Comparison of ENCODE assay signal across 20 cellular contexts in genomic region chr12:32031109-32031508, GRCh38.
DNase-seq lines count a peak whose midpoint lies in the region; ATAC-seq, FAIRE-seq and TF ChIP-seq lines count a peak whose summit lies in the region.
"Had no signal": no experiment of that assay in that cellular context is flagged by ENCODE, and none has a peak within 500 bp of the region (broad histone marks: within the 10 kb centered on the region; RNA-seq: fewer than 3 reads in every experiment).

No MANE protein-coding gene starts in this region.

- H3K9me3 ChIP-seq in endothelial cell of umbilical vein (replicated peaks; ENCODE audit: control insufficient read depth, insufficient read depth, low read length): no peaks in the 10 kb centered on the region
- peaks cover 1% of the 10 kb centered on the region for H3K9me3 ChIP-seq in trophoblast cell (ENCODE audit: insufficient read depth, low read depth, low read length)
- H3K9me3 ChIP-seq: BLaER1, esophagus squamous epithelium had no signal

- no peak overlapping the region for H3K14ac ChIP-seq in trophoblast cell (ENCODE audit: low read length)

- no peaks in the 10 kb centered on the region for H3K36me3 Mint-ChIP-seq in activated T-helper 1 cell treated with anti-CD3 and anti-CD28 coated beads, Interleukin-12 subunit alpha, Interleukin-12 subunit beta, Interleukin-2, Interleukin-4 antibody, amounts not matched to agents 30 ng/mL and 10 ng/mL and 1 ng/mL, durations not matched to agents 14 hours and 24 hours and 36 hours (ENCODE audit: low read depth)
- H3K36me3 Mint-ChIP-seq: natural killer cell treated with Interleukin-12 subunit alpha and Interleukin-12 subunit beta and Interleukin-15 and Interleukin-18, amount 100 ng/mL, for 72 hours had no signal

- no peak overlapping the region for H3K4me3 Mint-ChIP-seq in activated T-helper 1 cell treated with anti-CD3 and anti-CD28 coated beads, Interleukin-12 subunit alpha, Interleukin-12 subunit beta, Interleukin-2, Interleukin-4 antibody, amounts not matched to agents 30 ng/mL and 10 ng/mL and 1 ng/mL, durations not matched to agents 14 hours and 24 hours and 36 hours
- H3K4me3 Mint-ChIP-seq: activated CD4-positive, alpha-beta memory T cell treated with anti-CD3 and anti-CD28 coated beads, Interleukin-2, amount 10 ng/mL, durations not matched to agents 7 days and 5 days; natural killer cell treated with Interleukin-12 subunit alpha and Interleukin-12 subunit beta and Interleukin-15 and Interleukin-18, amount 100 ng/mL, for 72 hours had no signal

- no peaks in the 10 kb centered on the region for H4K20me1 ChIP-seq in endothelial cell of umbilical vein (replicated peaks; ENCODE audit: control insufficient read depth, extremely low read depth, insufficient read depth, low read length)
- H4K20me1 ChIP-seq: BLaER1 had no signal

- H3K4me1 ChIP-seq in endothelial cell of umbilical vein (ENCODE audit: control insufficient read depth, extremely low read depth, insufficient read depth, low read length) (peaks cover 33% of the 10 kb centered on the region), trophoblast cell (ENCODE audit: control insufficient read depth in 1 of 2, insufficient read depth in 2 of 2, low read length in 2 of 2) (peaks cover 6 to 8% of the 10 kb centered on the region in 2 experiments)
- H3K4me1 ChIP-seq: BLaER1, esophagus squamous epithelium had no signal

- H3K18ac ChIP-seq in trophoblast cell (ENCODE audit: low read length): no peak overlapping the region

- peak overlapping the region; percentile 24 for H3K4me2 ChIP-seq in endothelial cell of umbilical vein (ENCODE audit: insufficient read depth, low read length)
- no peak overlapping the region for H3K4me2 ChIP-seq in trophoblast cell (ENCODE audit: low read length)
- H3K4me2 ChIP-seq: BLaER1 had no signal

- H2AK5ac ChIP-seq in trophoblast cell (ENCODE audit: low read length): peak overlapping the region; percentile 84

- dilution Hi-C loops in endothelial cell of umbilical vein (cut with MboI; ENCODE audit: extremely low pct_ligation_motif_present, low sequenced_read_pairs): no loop called here

- peaks cover 10% of the 10 kb centered on the region for H3K4me1 Mint-ChIP-seq in activated T-helper 1 cell treated with anti-CD3 and anti-CD28 coated beads, Interleukin-12 subunit alpha, Interleukin-12 subunit beta, Interleukin-2, Interleukin-4 antibody, amounts not matched to agents 30 ng/mL and 10 ng/mL and 1 ng/mL, durations not matched to agents 14 hours and 24 hours and 36 hours (ENCODE audit: low read depth)

- H3K27ac ChIP-seq in endothelial cell of umbilical vein (ENCODE audit: insufficient read depth, low read depth, low read length) (no peak overlapping the region), trophoblast cell (ENCODE audit: low read depth, low read length) (no peak overlapping the region)
- H3K27ac ChIP-seq: BLaER1, esophagus squamous epithelium had no signal

- H3K23ac ChIP-seq in trophoblast cell (ENCODE audit: low read length): no peak overlapping the region

- TF ChIP-seq POLR2A in GM12891 (IDR thresholded peaks at IDR 0.05; ENCODE audit: low read depth, low read length) (no peak), endothelial cell of umbilical vein (IDR thresholded peaks at IDR 0.05; ENCODE audit: low read depth, low read length) (peak; percentile 60)

- no peak overlapping the region for H3K4ac ChIP-seq in trophoblast cell (ENCODE audit: low read depth, low read length)

- H3K27me3 Mint-ChIP-seq in activated T-helper 1 cell treated with anti-CD3 and anti-CD28 coated beads, Interleukin-12 subunit alpha, Interleukin-12 subunit beta, Interleukin-2, Interleukin-4 antibody, amounts not matched to agents 30 ng/mL and 10 ng/mL and 1 ng/mL, durations not matched to agents 14 hours and 24 hours and 36 hours (ENCODE audit: insufficient read depth): no peaks in the 10 kb centered on the region
- H3K27me3 Mint-ChIP-seq: activated CD4-positive, alpha-beta memory T cell treated with anti-CD3 and anti-CD28 coated beads, Interleukin-2, amount 10 ng/mL, durations not matched to agents 7 days and 5 days; natural killer cell treated with Interleukin-12 subunit alpha and Interleukin-12 subunit beta and Interleukin-15 and Interleukin-18, amount 100 ng/mL, for 72 hours had no signal

- H3K9me1 ChIP-seq in endothelial cell of umbilical vein (replicated peaks; ENCODE audit: control insufficient read depth, extremely low read depth, insufficient read depth, low read length): no peaks in the 10 kb centered on the region

- H4K91ac ChIP-seq in trophoblast cell (ENCODE audit: low read depth, low read length): no peak overlapping the region

- no peaks in the 10 kb centered on the region for H3K27me3 ChIP-seq in endothelial cell of umbilical vein (ENCODE audit: control insufficient read depth in 2 of 2, insufficient read depth in 2 of 2, low read length in 2 of 2)
- H3K27me3 ChIP-seq in trophoblast cell (ENCODE audit: insufficient read depth, low read length): no peaks in the 10 kb centered on the region
- H3K27me3 ChIP-seq: BLaER1, esophagus squamous epithelium had no signal

- H3K36me3 ChIP-seq in endothelial cell of umbilical vein (ENCODE audit: control insufficient read depth in 2 of 2, extremely low read depth in 1 of 2, insufficient read depth in 2 of 2, low read length in 2 of 2) (no peaks in the 10 kb centered on the region), trophoblast cell (ENCODE audit: control insufficient read depth in 1 of 2, insufficient read depth in 2 of 2, low read length in 2 of 2) (no peaks in the 10 kb centered on the region)
- H3K36me3 ChIP-seq: BLaER1, esophagus squamous epithelium had no signal

- H2BK5ac ChIP-seq in trophoblast cell (ENCODE audit: low read depth, low read length, poor library complexity): no peak overlapping the region

- H4K12ac ChIP-seq in trophoblast cell (ENCODE audit: low read depth, low read length): no peak overlapping the region

- H2AFZ ChIP-seq in endothelial cell of umbilical vein (ENCODE audit: low read depth, low read length) (peak overlapping the region; percentile 46), trophoblast cell (ENCODE audit: insufficient read depth, low read length, poor library complexity) (no peak overlapping the region)

- FAIRE-seq in GM12891 (lab: Jason Lieb, UNC) (peak; percentile 5), endothelial cell of umbilical vein (lab: Jason Lieb, UNC) (peak; percentile 82)
- FAIRE-seq: urothelium cell line had no signal

- peak overlapping the region; percentile 31 for H2BK12ac ChIP-seq in trophoblast cell (ENCODE audit: low read length)

- POLR2A ChIA-PET in endothelial cell of umbilical vein (lab: Charles Lee): interaction anchor here (0.5 kb wide), 1 partner anchor 371 kb away, joined by 3 read pairs; no protein-coding TSS in a partner anchor

- no peak overlapping the region for H3K4me3 ChIP-seq in endothelial cell of umbilical vein (replicated peaks in 1 of 3; ENCODE audit: insufficient read depth in 1 of 3, low read depth in 1 of 3, low read length in 3 of 3)
- H3K4me3 ChIP-seq in trophoblast cell (ENCODE audit: low read depth, low read length): no peak overlapping the region
- H3K4me3 ChIP-seq: BLaER1, esophagus squamous epithelium had no signal

- CTCF ChIA-PET in endothelial cell of umbilical vein (lab: Charles Lee): interaction anchor here (0.7 to 1.4 kb wide), 6 partner anchors 9 to 373 kb away, joined by 4 to 6 read pairs (median 4); no protein-coding TSS in a partner anchor

- BruUV-seq in endothelial cell of umbilical vein (replicated peaks; lab: Mats Ljungman, UMichigan): no TSS peak

- no peak overlapping the region for H3K27ac Mint-ChIP-seq in activated T-helper 1 cell treated with anti-CD3 and anti-CD28 coated beads, Interleukin-12 subunit alpha, Interleukin-12 subunit beta, Interleukin-2, Interleukin-4 antibody, amounts not matched to agents 30 ng/mL and 10 ng/mL and 1 ng/mL, durations not matched to agents 14 hours and 24 hours and 36 hours
- H3K27ac Mint-ChIP-seq: activated CD4-positive, alpha-beta memory T cell treated with anti-CD3 and anti-CD28 coated beads, Interleukin-2, amount 10 ng/mL, durations not matched to agents 7 days and 5 days; activated T-helper 2 cell treated with anti-CD3 and anti-CD28 coated beads, Interferon-gamma antibody, Interleukin-2, Interleukin-4, amounts not matched to agents 10 μg/mL and 5 μg/mL and 100 μg/mL, durations not matched to agents 14 hours and 24 hours and 36 hours had no signal

- H3K79me1 ChIP-seq in trophoblast cell (ENCODE audit: low read length): peaks cover 2% of the 10 kb centered on the region

- peak overlapping the region; percentile 23 for H4K8ac ChIP-seq in trophoblast cell (ENCODE audit: low read depth, low read length)

- intact Hi-C loops in endothelial cell of umbilical vein (cut with micrococcal nuclease): loop anchor here (2.0 to 10.0 kb wide), 2 partner anchors 30 to 156 kb away; no protein-coding TSS in a partner anchor
- intact Hi-C loops in activated T-helper 1 cell treated with anti-CD3 and anti-CD28 coated beads, Interleukin-12 subunit alpha, Interleukin-12 subunit beta, Interleukin-2, Interleukin-4 antibody, amounts not matched to agents 30 ng/mL and 10 ng/mL and 1 ng/mL, durations not matched to agents 14 hours and 24 hours and 36 hours (cut with micrococcal nuclease): no loop called here

- TF ChIP-seq CTCF in endothelial cell of umbilical vein (IDR thresholded peaks at IDR 0.05; ENCODE audit: extremely low read depth in 1 of 2, insufficient read depth in 1 of 2, low read depth in 1 of 2, low read length in 2 of 2): no peak

- no peak overlapping the region for H2BK120ac ChIP-seq in trophoblast cell (ENCODE audit: insufficient read depth, low read length, poor library complexity)

- no CpG with 5 or more reads among the region's 3 CpGs for WGBS in trophoblast cell (ENCODE audit: extremely low coverage, insufficient coverage, insufficient read length)

- DNase-seq in GM12891 (ENCODE audit: insufficient read length, low spot score) (no peak), OCI-M1 (lab: John Stamatoyannopoulos, UW) (peak; percentile 93), endothelial cell of umbilical vein (ENCODE audit: low read depth, low spot score) (peak; percentile 98), trophoblast cell (no peak), NCI-H524 (lab: John Stamatoyannopoulos, UW) (no peak), DMS53 treated with DMSO at 0.1 percent for 48 hours (lab: John Stamatoyannopoulos, UW; ENCODE audit: unreplicated experiment) (no peak)
- no peak for DNase-seq in activated T-helper 1 cell treated with anti-CD3 and anti-CD28 coated beads, Interleukin-12 subunit alpha, Interleukin-12 subunit beta, Interleukin-2, Interleukin-4 antibody, amounts not matched to agents 30 ng/mL and 10 ng/mL and 1 ng/mL, durations not matched to agents 14 hours and 24 hours and 36 hours (ENCODE audit: low spot score)
- DNase-seq: activated CD4-positive, alpha-beta memory T cell treated with anti-CD3 and anti-CD28 coated beads, Interleukin-2, amount 10 ng/mL, durations not matched to agents 7 days and 5 days; cortex of kidney; DMS53; esophagus squamous epithelium; left cardiac atrium; NCI-H1105; stimulated activated CD4-positive, alpha-beta T cell treated with anti-CD3 and anti-CD28 coated beads, Interleukin-4, amount 100 ng/mL, for 24 hours; T-helper 9 cell had no signal

- H3K79me2 ChIP-seq in endothelial cell of umbilical vein (ENCODE audit: control insufficient read depth, insufficient read depth, low read length) (no peaks in the 10 kb centered on the region), trophoblast cell (ENCODE audit: control insufficient read depth, insufficient read depth, low read length, poor library complexity) (no peaks in the 10 kb centered on the region)

- H3K9ac ChIP-seq in endothelial cell of umbilical vein (replicated peaks; ENCODE audit: extremely low read depth, insufficient read depth, low read length) (peak overlapping the region; percentile 9), trophoblast cell (ENCODE audit: low read length) (no peak overlapping the region)
- H3K9ac ChIP-seq: BLaER1 had no signal

- no peak for ATAC-seq in GM21528 (IDR thresholded peaks at IDR 0.05; ENCODE audit: low FRiP score, unreplicated experiment)
- ATAC-seq: natural killer cell treated with Interleukin-12 subunit alpha and Interleukin-12 subunit beta and Interleukin-15 and Interleukin-18, amount 100 ng/mL, for 72 hours had no signal

- H3K9me3 Mint-ChIP-seq in activated T-helper 1 cell treated with anti-CD3 and anti-CD28 coated beads, Interleukin-12 subunit alpha, Interleukin-12 subunit beta, Interleukin-2, Interleukin-4 antibody, amounts not matched to agents 30 ng/mL and 10 ng/mL and 1 ng/mL, durations not matched to agents 14 hours and 24 hours and 36 hours: no peaks in the 10 kb centered on the region
- H3K9me3 Mint-ChIP-seq: activated CD4-positive, alpha-beta memory T cell treated with anti-CD3 and anti-CD28 coated beads, Interleukin-2, amount 10 ng/mL, durations not matched to agents 7 days and 5 days; activated T-helper 2 cell treated with anti-CD3 and anti-CD28 coated beads, Interferon-gamma antibody, Interleukin-2, Interleukin-4, amounts not matched to agents 10 μg/mL and 5 μg/mL and 100 μg/mL, durations not matched to agents 14 hours and 24 hours and 36 hours; natural killer cell treated with Interleukin-12 subunit alpha and Interleukin-12 subunit beta and Interleukin-15 and Interleukin-18, amount 100 ng/mL, for 72 hours had no signal

Comparison
In these comparisons a context has a peak if more than half of its experiments do, and no peak if none do; other contexts are left out.
1. DNase-seq: peak in OCI-M1 (single experiment) and endothelial cell of umbilical vein (single experiment); none in GM12891 (single experiment), trophoblast cell (0 of 2), NCI-H524 (0 of 2), activated T-helper 1 cell treated with anti-CD3 and anti-CD28 coated beads, Interleukin-12 subunit alpha, Interleukin-12 subunit beta, Interleukin-2, Interleukin-4 antibody, amounts not matched to agents 30 ng/mL and 10 ng/mL and 1 ng/mL, durations not matched to agents 14 hours and 24 hours and 36 hours (single experiment) and DMS53 treated with DMSO at 0.1 percent for 48 hours (single experiment).